Comparison of ENCODE assay signal across 8 cellular contexts in the genomic region with DNA sequence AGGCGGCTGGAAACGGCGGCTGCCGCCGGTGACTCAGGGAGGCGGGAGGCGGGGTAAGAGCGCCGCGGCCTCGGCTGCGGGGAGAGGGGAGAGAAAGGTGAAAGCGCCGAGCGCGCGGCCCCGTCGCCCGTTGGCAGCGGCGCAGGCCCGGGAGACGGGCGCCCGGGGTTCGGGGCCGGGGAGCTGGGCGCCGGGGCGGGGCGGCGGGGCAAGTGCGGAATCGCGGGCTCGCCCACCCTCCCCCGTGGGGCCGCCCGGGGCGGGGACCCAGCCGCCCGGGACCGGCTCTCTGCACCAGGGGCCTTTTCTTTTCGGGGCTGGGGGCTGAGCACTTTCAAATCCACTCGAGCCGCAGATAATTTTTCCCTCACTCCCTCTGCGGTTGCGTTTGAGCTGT. TPM values are rescaled to one million over a fixed set of nuclear protein-coding genes. Genes with fewer than 3 reads are reported as not detected.
DNase-seq lines count a peak whose midpoint lies in the region; ATAC-seq and TF ChIP-seq lines count a peak whose summit lies in the region.

No MANE protein-coding gene starts in this region.

- no TSS peak for BruUV-seq in MCF 10A (replicated peaks; lab: Mats Ljungman, UMichigan)

- CTCF ChIA-PET in MCF 10A (lab: Yijun Ruan, JAX), result interaction anchor here (0.6 to 1.2 kb wide), 8 partner anchors 43 to 533 kb away, joined by 3 to 5 read pairs (median 3); no protein-coding TSS in a partner anchor

- ATAC-seq in HG03196 (IDR thresholded peaks at IDR 0.05; ENCODE audit: unreplicated experiment) (peak; percentile 22), GM21825 (IDR thresholded peaks at IDR 0.05; ENCODE audit: unreplicated experiment) (no peak), HG02588 (IDR thresholded peaks at IDR 0.05; ENCODE audit: unreplicated experiment) (no peak)

- H3K36me3 Mint-ChIP-seq in MCF 10A (ENCODE audit: insufficient read depth, unreplicated experiment), result peaks cover 34% of the 10 kb centered on the region

- peaks cover 40% of the 10 kb centered on the region for H3K4me1 Mint-ChIP-seq in MCF 10A (ENCODE audit: insufficient read depth, unreplicated experiment)

- no peaks in the 10 kb centered on the region for H3K27me3 Mint-ChIP-seq in MCF 10A (ENCODE audit: insufficient read depth, unreplicated experiment)

- TF ChIP-seq POLR2A in GM18951 (IDR thresholded peaks at IDR 0.05; ENCODE audit: extremely low read depth, insufficient read depth, insufficient read length), result peak; percentile 89

- peak overlapping the region; percentile 98 for H3K27ac ChIP-seq in muscle layer of duodenum (ENCODE audit: low read length)

- DNase-seq in MCF 10A (ENCODE audit: unreplicated experiment), result no peak
- DNase-seq in stimulated activated CD4-positive, alpha-beta T cell treated with anti-CD3 and anti-CD28 coated beads, Interleukin-4, amount 100 ng/mL, for 24 hours, result no peak
- no peak for DNase-seq in activated CD8-positive, alpha-beta memory T cell treated with anti-CD3 and anti-CD28 coated beads for 24 hours

- peaks cover 7 to 9% of the 10 kb centered on the region in 2 donors for H3K9me3 ChIP-seq in muscle layer of duodenum (ENCODE audit: control insufficient read depth in 1 of 2, low read length in 2 of 2)

- POLR2A ChIA-PET in MCF 10A (lab: Yijun Ruan, JAX), result interaction anchor here (0.6 to 5.3 kb wide), 38 partner anchors 8 to 380 kb away, joined by 3 to 118 read pairs (median 6); a partner anchor contains a TSS

- in situ Hi-C loops in GM18951 (cut with MboI; ENCODE audit: low sequenced_read_pairs, unreplicated experiment), result no loop called here

- H3K36me3 ChIP-seq in muscle layer of duodenum (ENCODE audit: control insufficient read depth in 1 of 2, insufficient read depth in 2 of 2, low read length in 2 of 2), result peaks cover 0 to 8% of the 10 kb centered on the region in 2 donors

- H3K4me3 ChIP-seq in muscle layer of duodenum (ENCODE audit: low read depth in 1 of 2, low read length in 2 of 2), result peak overlapping the region in 1 of 2 donors; percentile 92

- H3K27me3 ChIP-seq in muscle layer of duodenum (ENCODE audit: low read depth, low read length), result no peaks in the 10 kb centered on the region

- H3K27ac Mint-ChIP-seq in MCF 10A (ENCODE audit: low read depth, unreplicated experiment), result peak overlapping the region; percentile 99

- peaks cover 10 to 38% of the 10 kb centered on the region in 2 donors for H3K4me1 ChIP-seq in muscle layer of duodenum (ENCODE audit: control insufficient read depth in 1 of 2, insufficient read depth in 2 of 2, low read length in 2 of 2)

- intact Hi-C loops in MCF 10A (cut with micrococcal nuclease), result loop anchor here (2.0 to 5.0 kb wide), 2 partner anchors 121 to 181 kb away; a partner anchor contains a TSS

- peaks cover 24% of the 10 kb centered on the region for H3K9me3 Mint-ChIP-seq in MCF 10A (ENCODE audit: unreplicated experiment)

- peak overlapping the region; percentile 85 for H3K4me3 Mint-ChIP-seq in MCF 10A (ENCODE audit: unreplicated experiment)

- TF ChIP-seq CTCF in MCF 10A (IDR thresholded peaks at IDR 0.05; ENCODE audit: unreplicated experiment), result no peak

RNA-seq across cellular contexts. Expression of a gene that starts 0.2 kb away (rescaled TPM):
- total RNA-seq in MCF 10A (2022), result 21.1 and 34.6 TPM in 2 replicates
